In genomic region chr3:31189971-31190370, GRCh38 we compare ENCODE assay signal across 7 cellular contexts.
"Had no signal": no experiment of that assay in that cellular context is flagged by ENCODE, and none has a peak within 500 bp of the region (broad histone marks: within the 10 kb centered on the region; RNA-seq: fewer than 3 reads in every experiment).

No MANE protein-coding gene starts in this region.

- H3K27ac ChIP-seq: GM23248 had no signal

- DNase-seq: GM23248, GOT3, H7, H9, HCEC 1CT, HFFc6 had no signal

- H3K4me3 ChIP-seq: GM23248, GM23338 had no signal

- H3K9me3 Mint-ChIP-seq: GM23338, H9, HFFc6 had no signal

- H3K4me1 Mint-ChIP-seq: GM23338 had no signal

- H3K4me3 Mint-ChIP-seq: GM23338, H9, HFFc6 had no signal

- H3K27ac Mint-ChIP-seq: GM23338, H9, HFFc6 had no signal
